ENCODE assay signal across 1 cellular context in genomic region chr2:70248810-70249438, GRCh38.
TF ChIP-seq lines count a peak whose summit lies in the region.

No MANE protein-coding gene starts in this region.

TF ChIP-seq in endothelial cell of umbilical vein, 7 proteins besides CTCF, POLR2A, EP300 and RAD21:
- TF ChIP-seq GATA2 (IDR thresholded peaks at IDR 0.05; ENCODE audit: insufficient read depth, insufficient read length, low read depth, low read length) (peak; percentile 32), MAX (IDR thresholded peaks at IDR 0.05; ENCODE audit: insufficient read depth, insufficient read length) (no peak), MYC (IDR thresholded peaks at IDR 0.05; ENCODE audit: low read depth, low read length) (no peak), FOS (IDR thresholded peaks at IDR 0.05; ENCODE audit: borderline replicate concordance, insufficient read depth, low read length) (no peak)
